In genomic region chr5:141800629-141801028, GRCh38 we compare ENCODE assay signal across 21 cellular contexts.
"Had no signal": no experiment of that assay in that cellular context is flagged by ENCODE, and none has a peak within 500 bp of the region (broad histone marks: within the 10 kb centered on the region; RNA-seq: fewer than 3 reads in every experiment).

No MANE protein-coding gene starts in this region.

- ATAC-seq: activated CD8-positive, alpha-beta T cell treated with anti-CD3 and anti-CD28 coated beads for 36 hours; left ventricle myocardium superior; right lobe of liver; stimulated activated naive CD8-positive, alpha-beta T cell treated with anti-CD3 and anti-CD28 coated beads, Interleukin-15, amount 100 ng/mL, for 72 hours had no signal

- H3K4me3 ChIP-seq: colonic mucosa, heart right ventricle, ovary, right lobe of liver, suprapubic skin, upper lobe of left lung had no signal

- H3K4me3 Mint-ChIP-seq: activated CD8-positive, alpha-beta T cell treated with anti-CD3 and anti-CD28 coated beads for 36 hours; activated naive CD4-positive, alpha-beta T cell treated with anti-CD3 and anti-CD28 coated beads for 36 hours; central memory CD8-positive, alpha-beta T cell; neural crest cell; stimulated activated naive CD8-positive, alpha-beta T cell treated with anti-CD3 and anti-CD28 coated beads, Interleukin-15, amount 100 ng/mL, for 72 hours had no signal

- DNase-seq: activated CD4-positive, alpha-beta T cell treated with anti-CD3 and anti-CD28 coated beads for 48 hours; activated CD4-positive, CD25-positive, alpha-beta regulatory T cell; activated CD8-positive, alpha-beta T cell treated with anti-CD3 and anti-CD28 coated beads for 36 hours; activated naive CD4-positive, alpha-beta T cell treated with anti-CD3 and anti-CD28 coated beads for 36 hours; activated T-cell treated with anti-CD3 and anti-CD28 coated beads, Interleukin-2, amount 50 U/mL, for 1 hour; aorta; brain microvascular endothelial cell; colonic mucosa; heart right ventricle; left ventricle myocardium superior; ovary; right lobe of liver; small intestine; stimulated activated CD4-positive, alpha-beta T cell treated with anti-CD3 and anti-CD28 coated beads, Interleukin-4, amount 100 ng/mL, for 1 hour; stimulated activated naive CD8-positive, alpha-beta T cell treated with anti-CD3 and anti-CD28 coated beads, Interleukin-15, amount 100 ng/mL, for 72 hours; T-helper 1 cell; T-helper 9 cell; upper lobe of left lung had no signal

- H3K27me3 ChIP-seq: colonic mucosa, ovary, right lobe of liver, upper lobe of left lung had no signal

- H3K4me1 ChIP-seq: colonic mucosa, right lobe of liver, suprapubic skin had no signal

- H3K27ac ChIP-seq: brain microvascular endothelial cell, colonic mucosa, heart right ventricle, ovary, right lobe of liver, suprapubic skin, upper lobe of left lung had no signal

- H3K27ac Mint-ChIP-seq: activated CD8-positive, alpha-beta T cell treated with anti-CD3 and anti-CD28 coated beads for 36 hours; activated naive CD4-positive, alpha-beta T cell treated with anti-CD3 and anti-CD28 coated beads for 36 hours; stimulated activated naive CD8-positive, alpha-beta T cell treated with anti-CD3 and anti-CD28 coated beads, Interleukin-15, amount 100 ng/mL, for 72 hours had no signal

- H3K9me3 Mint-ChIP-seq: activated CD8-positive, alpha-beta T cell treated with anti-CD3 and anti-CD28 coated beads for 36 hours; activated naive CD4-positive, alpha-beta T cell treated with anti-CD3 and anti-CD28 coated beads for 36 hours; central memory CD8-positive, alpha-beta T cell; neural crest cell; stimulated activated naive CD8-positive, alpha-beta T cell treated with anti-CD3 and anti-CD28 coated beads, Interleukin-15, amount 100 ng/mL, for 72 hours had no signal

- H3K9me3 ChIP-seq: colonic mucosa, heart right ventricle, ovary, right lobe of liver, suprapubic skin, upper lobe of left lung had no signal

- H3K4me1 Mint-ChIP-seq: central memory CD8-positive, alpha-beta T cell; stimulated activated naive CD8-positive, alpha-beta T cell treated with anti-CD3 and anti-CD28 coated beads, Interleukin-15, amount 100 ng/mL, for 72 hours had no signal

- H3K36me3 ChIP-seq: brain microvascular endothelial cell, colonic mucosa, heart right ventricle, ovary, right lobe of liver, suprapubic skin, upper lobe of left lung had no signal
